ENCODE assay signal across 1 cellular context in the genomic region with DNA sequence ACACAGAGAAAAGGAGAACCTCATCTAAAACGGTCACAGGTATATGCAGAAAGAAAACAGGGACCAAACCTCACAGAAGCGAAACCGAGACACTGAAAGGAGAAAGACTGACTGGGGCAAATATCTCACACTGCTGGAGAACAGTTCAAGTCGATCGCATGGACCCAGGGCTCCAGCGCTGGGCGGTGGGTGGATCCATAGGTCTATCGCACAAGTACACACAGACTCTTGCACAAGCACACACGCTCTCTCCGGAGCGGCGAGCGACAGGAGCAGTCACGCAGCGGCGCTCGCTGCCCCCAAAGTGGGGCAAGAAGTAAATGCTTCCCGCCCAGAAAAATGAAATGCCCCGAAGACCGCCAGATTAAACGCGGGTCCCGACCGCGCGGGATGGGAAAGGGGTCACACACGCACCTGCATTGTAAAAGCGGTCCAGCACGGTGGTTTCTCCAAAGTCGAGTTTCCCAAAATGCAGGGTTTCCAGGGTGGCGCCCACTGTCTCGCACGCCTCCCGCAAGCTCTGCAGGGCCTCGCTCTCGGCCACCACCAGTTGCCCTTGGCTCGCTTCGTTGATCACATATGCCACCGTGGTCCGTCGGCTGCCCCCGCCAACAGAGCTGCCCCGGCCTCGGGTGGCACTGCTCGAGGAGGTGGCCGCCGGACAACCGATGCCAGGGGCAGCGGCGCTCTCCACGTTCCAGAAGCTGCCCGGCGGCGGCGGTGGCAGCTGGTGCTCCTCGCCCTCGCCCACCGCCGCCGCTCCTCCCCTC.
TF ChIP-seq lines count a peak whose summit lies in the region.

No MANE protein-coding gene starts in this region.

TF ChIP-seq in endothelial cell of umbilical vein, 7 proteins besides CTCF, POLR2A, EP300 and RAD21:
- TF ChIP-seq MYC (IDR thresholded peaks at IDR 0.05; ENCODE audit: low read depth, low read length): no peak
- TF ChIP-seq GATA2 (IDR thresholded peaks at IDR 0.05; ENCODE audit: insufficient read depth, insufficient read length, low read depth, low read length): no peak
- TF ChIP-seq POLR2AphosphoS5 (IDR thresholded peaks at IDR 0.05; ENCODE audit: insufficient read depth, low read depth, low read length): peak; percentile 31
